In the genomic region with DNA sequence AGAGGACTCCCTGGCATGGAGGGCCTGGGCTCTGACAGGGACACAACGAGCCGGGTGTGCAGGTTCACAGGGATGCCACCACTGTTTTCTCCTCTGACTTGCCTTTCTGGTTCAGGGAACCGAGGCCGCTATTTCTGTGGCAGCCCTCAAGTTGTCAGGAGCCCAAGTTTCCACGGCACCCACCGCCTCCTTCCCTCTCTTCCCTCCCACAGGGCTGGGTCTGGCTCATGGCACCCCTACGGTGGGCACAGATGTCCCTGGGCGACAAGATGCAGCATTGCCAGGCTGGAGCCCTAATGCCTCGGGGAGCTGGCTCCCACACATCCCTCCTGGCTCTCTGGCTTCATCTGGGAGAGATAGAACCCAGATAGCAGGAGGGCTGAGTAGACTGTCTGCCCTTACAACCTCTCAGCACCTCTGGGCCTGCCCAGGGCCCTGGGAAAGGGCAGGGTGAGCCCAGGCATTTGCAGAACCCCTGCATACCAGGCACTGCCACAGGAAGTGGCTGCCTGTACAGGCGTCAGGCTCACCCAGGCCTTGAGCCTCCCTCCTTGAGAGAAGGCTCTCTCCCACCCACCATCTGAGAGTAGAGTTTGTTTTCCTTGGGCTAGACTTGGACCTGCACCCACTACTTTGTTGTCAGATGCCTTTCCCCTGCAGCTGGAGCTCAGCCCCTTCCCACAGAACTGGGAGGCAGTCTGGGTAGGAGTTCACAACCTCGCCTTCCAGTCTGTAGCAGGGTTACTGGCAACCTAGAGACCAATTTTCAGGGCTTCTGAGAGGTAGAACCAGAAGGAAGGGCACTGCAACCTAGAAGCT, we compare ENCODE assay signal across 1 cellular context.
TF ChIP-seq lines count a peak whose summit lies in the region.

No MANE protein-coding gene starts in this region.

TF ChIP-seq in SK-N-SH, 30 proteins besides CTCF, POLR2A, EP300 and RAD21 (continued from another document):
- TF ChIP-seq, protein P1, sequence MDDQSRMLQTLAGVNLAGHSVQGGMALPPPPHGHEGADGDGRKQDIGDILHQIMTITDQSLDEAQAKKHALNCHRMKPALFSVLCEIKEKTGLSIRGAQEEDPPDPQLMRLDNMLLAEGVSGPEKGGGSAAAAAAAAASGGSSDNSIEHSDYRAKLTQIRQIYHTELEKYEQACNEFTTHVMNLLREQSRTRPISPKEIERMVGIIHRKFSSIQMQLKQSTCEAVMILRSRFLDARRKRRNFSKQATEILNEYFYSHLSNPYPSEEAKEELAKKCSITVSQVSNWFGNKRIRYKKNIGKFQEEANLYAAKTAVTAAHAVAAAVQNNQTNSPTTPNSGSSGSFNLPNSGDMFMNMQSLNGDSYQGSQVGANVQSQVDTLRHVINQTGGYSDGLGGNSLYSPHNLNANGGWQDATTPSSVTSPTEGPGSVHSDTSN (IDR thresholded peaks at IDR 0.05): no peak
- TF ChIP-seq RFX5 (IDR thresholded peaks at IDR 0.05; ENCODE audit: low read length): no peak
- no peak for TF ChIP-seq SIN3A (IDR thresholded peaks at IDR 0.05; ENCODE audit: borderline replicate concordance, low read depth, low read length)
- TF ChIP-seq, protein P2, sequence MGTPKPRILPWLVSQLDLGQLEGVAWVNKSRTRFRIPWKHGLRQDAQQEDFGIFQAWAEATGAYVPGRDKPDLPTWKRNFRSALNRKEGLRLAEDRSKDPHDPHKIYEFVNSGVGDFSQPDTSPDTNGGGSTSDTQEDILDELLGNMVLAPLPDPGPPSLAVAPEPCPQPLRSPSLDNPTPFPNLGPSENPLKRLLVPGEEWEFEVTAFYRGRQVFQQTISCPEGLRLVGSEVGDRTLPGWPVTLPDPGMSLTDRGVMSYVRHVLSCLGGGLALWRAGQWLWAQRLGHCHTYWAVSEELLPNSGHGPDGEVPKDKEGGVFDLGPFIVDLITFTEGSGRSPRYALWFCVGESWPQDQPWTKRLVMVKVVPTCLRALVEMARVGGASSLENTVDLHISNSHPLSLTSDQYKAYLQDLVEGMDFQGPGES (IDR thresholded peaks at IDR 0.05; ENCODE audit: low read depth, low read length): no peak
- TF ChIP-seq, protein P3, sequence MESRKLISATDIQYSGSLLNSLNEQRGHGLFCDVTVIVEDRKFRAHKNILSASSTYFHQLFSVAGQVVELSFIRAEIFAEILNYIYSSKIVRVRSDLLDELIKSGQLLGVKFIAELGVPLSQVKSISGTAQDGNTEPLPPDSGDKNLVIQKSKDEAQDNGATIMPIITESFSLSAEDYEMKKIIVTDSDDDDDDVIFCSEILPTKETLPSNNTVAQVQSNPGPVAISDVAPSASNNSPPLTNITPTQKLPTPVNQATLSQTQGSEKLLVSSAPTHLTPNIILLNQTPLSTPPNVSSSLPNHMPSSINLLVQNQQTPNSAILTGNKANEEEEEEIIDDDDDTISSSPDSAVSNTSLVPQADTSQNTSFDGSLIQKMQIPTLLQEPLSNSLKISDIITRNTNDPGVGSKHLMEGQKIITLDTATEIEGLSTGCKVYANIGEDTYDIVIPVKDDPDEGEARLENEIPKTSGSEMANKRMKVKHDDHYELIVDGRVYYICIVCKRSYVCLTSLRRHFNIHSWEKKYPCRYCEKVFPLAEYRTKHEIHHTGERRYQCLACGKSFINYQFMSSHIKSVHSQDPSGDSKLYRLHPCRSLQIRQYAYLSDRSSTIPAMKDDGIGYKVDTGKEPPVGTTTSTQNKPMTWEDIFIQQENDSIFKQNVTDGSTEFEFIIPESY (IDR thresholded peaks at IDR 0.05; ENCODE audit: borderline replicate concordance, low read depth): no peak
- no peak for TF ChIP-seq POLR2AphosphoS5 (IDR thresholded peaks at IDR 0.05; ENCODE audit: low read depth, low read length)
- TF ChIP-seq, protein P4, sequence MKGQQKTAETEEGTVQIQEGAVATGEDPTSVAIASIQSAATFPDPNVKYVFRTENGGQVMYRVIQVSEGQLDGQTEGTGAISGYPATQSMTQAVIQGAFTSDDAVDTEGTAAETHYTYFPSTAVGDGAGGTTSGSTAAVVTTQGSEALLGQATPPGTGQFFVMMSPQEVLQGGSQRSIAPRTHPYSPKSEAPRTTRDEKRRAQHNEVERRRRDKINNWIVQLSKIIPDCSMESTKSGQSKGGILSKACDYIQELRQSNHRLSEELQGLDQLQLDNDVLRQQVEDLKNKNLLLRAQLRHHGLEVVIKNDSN (IDR thresholded peaks at IDR 0.05; ENCODE audit: borderline replicate concordance, low read depth): no peak
- no peak for TF ChIP-seq NFIC (IDR thresholded peaks at IDR 0.05; ENCODE audit: borderline replicate concordance)
- no peak for TF ChIP-seq SMC3 (IDR thresholded peaks at IDR 0.05; ENCODE audit: low read depth, low read length)
- TF ChIP-seq GATA2 (CRISPR knock-in tag; IDR thresholded peaks at IDR 0.05): peak; percentile 37
TF ChIP-seq in SK-N-SH: peak in this region for 2.
